ENCODE assay signal across 14 cellular contexts in genomic region chr6:104558746-104559145, GRCh38.
"Had no signal": no experiment of that assay in that cellular context is flagged by ENCODE, and none has a peak within 500 bp of the region (broad histone marks: within the 10 kb centered on the region; RNA-seq: fewer than 3 reads in every experiment).

No MANE protein-coding gene starts in this region.

- H3K36me3 Mint-ChIP-seq: memory B cell had no signal

- H3K9me3 Mint-ChIP-seq: activated CD4-positive, alpha-beta T cell treated with anti-CD3 and anti-CD28 coated beads, Interleukin-2, amount 10 ng/mL, durations not matched to agents 7 days and 5 days; memory B cell had no signal

- H3K27ac Mint-ChIP-seq: activated CD4-positive, alpha-beta T cell treated with anti-CD3 and anti-CD28 coated beads, Interleukin-2, amount 10 ng/mL, durations not matched to agents 7 days and 5 days; memory B cell had no signal

- H3K36me3 ChIP-seq: vagina had no signal

- H3K9me3 ChIP-seq: vagina had no signal

- H3K4me1 ChIP-seq: vagina had no signal

- H3K4me1 Mint-ChIP-seq: activated CD4-positive, alpha-beta T cell treated with anti-CD3 and anti-CD28 coated beads, Interleukin-2, amount 10 ng/mL, durations not matched to agents 7 days and 5 days; memory B cell had no signal

- H3K27ac ChIP-seq: skin epidermis, vagina had no signal

- H3K27me3 Mint-ChIP-seq: memory B cell had no signal

- H3K4me3 ChIP-seq: skin epidermis, vagina had no signal

- H3K4me3 Mint-ChIP-seq: activated CD4-positive, alpha-beta T cell treated with anti-CD3 and anti-CD28 coated beads, Interleukin-2, amount 10 ng/mL, durations not matched to agents 7 days and 5 days; memory B cell had no signal

- H3K27me3 ChIP-seq: vagina had no signal

- DNase-seq: activated CD4-positive, alpha-beta T cell treated with anti-CD3 and anti-CD28 coated beads, Interleukin-2, amount 10 ng/mL, durations not matched to agents 7 days and 5 days; activated CD8-positive, alpha-beta memory T cell treated with anti-CD3 and anti-CD28 coated beads, Interleukin-2, amount 50 U/mL, for 4 hours; activated effector memory CD4-positive, alpha-beta T cell treated with Interleukin-2 at 50 U/mL for 16 hours; activated naive CD4-positive, alpha-beta T cell treated with anti-CD3 and anti-CD28 coated beads, Interleukin-2, amount 50 U/mL, for 16 hours; activated T-cell treated with anti-CD3 and anti-CD28 coated beads, Interleukin-2, amount 50 U/mL, for 48 hours; erythroblast; foreskin fibroblast; occipital lobe; stimulated activated naive CD8-positive, alpha-beta T cell treated with anti-CD3 and anti-CD28 coated beads, Interleukin-15, Interleukin-2, amounts not matched to agents 100 U/mL and 50 U/mL, for 24 hours; T1000; trophoblast cell had no signal
